ENCODE assay signal across 28 cellular contexts in the genomic region with DNA sequence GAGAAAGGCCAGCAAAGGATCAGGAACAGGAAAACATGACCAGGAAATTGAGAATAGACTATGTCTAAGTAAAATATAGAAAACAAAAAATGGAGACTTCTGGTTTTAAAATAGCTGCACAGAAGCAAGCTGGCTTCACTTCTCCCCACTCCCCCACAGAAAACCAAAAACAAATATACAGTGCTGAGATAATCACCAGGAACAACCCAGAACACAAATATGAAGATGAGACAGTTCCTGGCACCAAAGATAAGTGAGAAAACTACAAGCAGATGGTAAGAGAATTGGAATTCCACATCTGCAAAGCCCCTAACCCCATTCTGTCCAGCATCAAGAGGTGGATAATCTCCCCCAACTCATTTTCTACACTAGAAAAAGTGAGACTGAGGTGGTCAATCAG.
"Had no signal": no experiment of that assay in that cellular context is flagged by ENCODE, and none has a peak within 500 bp of the region (broad histone marks: within the 10 kb centered on the region; RNA-seq: fewer than 3 reads in every experiment).

No MANE protein-coding gene starts in this region.

- ATAC-seq: gastrocnemius medialis; left lobe of liver; naive thymus-derived CD8-positive, alpha-beta T cell; sciatic nerve had no signal

- H3K9me3 ChIP-seq: colonic mucosa, gastrocnemius medialis, prostate gland, thyroid gland, vagina had no signal

- DNase-seq: colonic mucosa; effector CD8-positive, alpha-beta T cell; endodermal cell; foreskin fibroblast; gastrocnemius medialis; head of caudate nucleus; kidney; mesendoderm; midbrain; naive thymus-derived CD8-positive, alpha-beta T cell; nephron progenitor cell; nucleus accumbens; stimulated activated CD4-positive, alpha-beta T cell treated with anti-CD3 and anti-CD28 coated beads, Interleukin-12 subunit alpha, Interleukin-12 subunit beta, amount 100 ng/mL, for 4 hours; stimulated activated CD4-positive, alpha-beta T cell treated with anti-CD3 and anti-CD28 coated beads, Interleukin-1b, Interleukin-23, amount 100 ng/mL, for 48 hours; stimulated activated CD4-positive, alpha-beta T cell treated with anti-CD3 and anti-CD28 coated beads, Interleukin-4, amount 100 ng/mL, for 1 hour; stimulated activated CD8-positive, alpha-beta memory T cell treated with anti-CD3 and anti-CD28 coated beads, Interleukin-4, amount 100 ng/mL, for 48 hours; stimulated activated naive CD4-positive, alpha-beta T cell treated with Interleukin-2 at 50 U/mL for 16 hours; stomach; thyroid gland; trophoblast cell had no signal

- H3K27ac ChIP-seq: colonic mucosa, esophagus muscularis mucosa, gastrocnemius medialis, prostate gland, right atrium auricular region, stomach, thyroid gland, vagina had no signal

- H3K36me3 ChIP-seq: colonic mucosa, esophagus muscularis mucosa, gastrocnemius medialis, prostate gland, right atrium auricular region, stomach, thyroid gland, vagina had no signal

- H3K4me2 ChIP-seq: smooth muscle cell had no signal

- H3K4me3 ChIP-seq: colonic mucosa, esophagus muscularis mucosa, gastrocnemius medialis, lung, prostate gland, right atrium auricular region, smooth muscle cell, stomach, thyroid gland, vagina had no signal

- H3K27me3 ChIP-seq: colonic mucosa, esophagus muscularis mucosa, gastrocnemius medialis, right atrium auricular region, stomach, thyroid gland, vagina had no signal

- H3K4me1 ChIP-seq: colonic mucosa, esophagus muscularis mucosa, gastrocnemius medialis, prostate gland, right atrium auricular region, thyroid gland, vagina had no signal
